Comparison of ENCODE assay signal across 1 cellular context in the genomic region with DNA sequence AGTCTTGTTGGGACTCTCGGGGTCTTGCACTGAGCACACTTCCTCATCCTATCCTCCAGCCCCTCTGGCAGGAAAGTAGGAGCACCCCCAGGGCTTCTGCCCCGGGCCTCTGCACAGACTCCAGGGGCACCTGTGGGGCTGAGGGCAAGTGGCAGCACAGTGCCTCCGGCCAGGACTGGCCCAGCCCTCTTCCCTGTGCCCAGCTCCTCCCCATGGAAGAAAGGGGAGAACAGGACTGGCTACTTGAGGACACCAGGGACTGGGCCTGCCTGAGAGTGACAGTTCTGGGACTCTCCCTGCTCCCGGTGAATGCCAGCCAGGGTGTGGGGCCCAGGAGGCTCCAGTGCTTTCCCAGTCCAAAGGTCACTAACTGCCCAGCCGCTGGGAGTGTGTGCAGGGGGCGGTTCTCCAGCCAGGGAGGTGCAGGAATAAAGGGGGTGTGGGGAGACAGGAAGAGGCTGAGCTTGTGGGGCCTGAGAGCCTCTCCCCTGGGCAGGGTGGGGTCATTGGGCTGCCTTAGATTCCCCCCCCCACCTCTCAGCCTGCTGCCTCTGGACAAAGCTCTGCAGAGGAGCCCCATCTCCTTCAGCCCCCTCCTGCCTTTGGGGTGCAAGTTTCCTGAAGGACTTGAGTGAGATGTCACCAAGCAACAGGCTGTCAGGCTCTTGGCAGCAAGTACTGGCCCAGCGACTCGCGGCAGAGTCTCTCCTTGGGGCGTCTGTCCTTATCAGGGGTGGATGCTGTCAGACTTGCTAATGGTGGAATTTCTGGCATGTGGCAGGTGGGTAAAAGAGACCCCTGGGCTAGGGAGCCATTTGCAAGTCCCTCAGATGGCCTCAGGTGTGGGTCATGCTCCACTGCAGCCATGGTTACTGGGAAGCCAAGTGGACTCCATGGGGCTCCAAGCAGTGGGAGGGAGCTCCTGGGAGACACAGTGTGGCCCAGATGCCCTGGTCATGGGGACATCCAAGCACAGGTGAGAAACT.
TF ChIP-seq lines count a peak whose summit lies in the region.

No MANE protein-coding gene starts in this region.

TF ChIP-seq in K562, 482 proteins besides CTCF, POLR2A, EP300 and RAD21 (continued from another document):
- TF ChIP-seq, protein P1, sequence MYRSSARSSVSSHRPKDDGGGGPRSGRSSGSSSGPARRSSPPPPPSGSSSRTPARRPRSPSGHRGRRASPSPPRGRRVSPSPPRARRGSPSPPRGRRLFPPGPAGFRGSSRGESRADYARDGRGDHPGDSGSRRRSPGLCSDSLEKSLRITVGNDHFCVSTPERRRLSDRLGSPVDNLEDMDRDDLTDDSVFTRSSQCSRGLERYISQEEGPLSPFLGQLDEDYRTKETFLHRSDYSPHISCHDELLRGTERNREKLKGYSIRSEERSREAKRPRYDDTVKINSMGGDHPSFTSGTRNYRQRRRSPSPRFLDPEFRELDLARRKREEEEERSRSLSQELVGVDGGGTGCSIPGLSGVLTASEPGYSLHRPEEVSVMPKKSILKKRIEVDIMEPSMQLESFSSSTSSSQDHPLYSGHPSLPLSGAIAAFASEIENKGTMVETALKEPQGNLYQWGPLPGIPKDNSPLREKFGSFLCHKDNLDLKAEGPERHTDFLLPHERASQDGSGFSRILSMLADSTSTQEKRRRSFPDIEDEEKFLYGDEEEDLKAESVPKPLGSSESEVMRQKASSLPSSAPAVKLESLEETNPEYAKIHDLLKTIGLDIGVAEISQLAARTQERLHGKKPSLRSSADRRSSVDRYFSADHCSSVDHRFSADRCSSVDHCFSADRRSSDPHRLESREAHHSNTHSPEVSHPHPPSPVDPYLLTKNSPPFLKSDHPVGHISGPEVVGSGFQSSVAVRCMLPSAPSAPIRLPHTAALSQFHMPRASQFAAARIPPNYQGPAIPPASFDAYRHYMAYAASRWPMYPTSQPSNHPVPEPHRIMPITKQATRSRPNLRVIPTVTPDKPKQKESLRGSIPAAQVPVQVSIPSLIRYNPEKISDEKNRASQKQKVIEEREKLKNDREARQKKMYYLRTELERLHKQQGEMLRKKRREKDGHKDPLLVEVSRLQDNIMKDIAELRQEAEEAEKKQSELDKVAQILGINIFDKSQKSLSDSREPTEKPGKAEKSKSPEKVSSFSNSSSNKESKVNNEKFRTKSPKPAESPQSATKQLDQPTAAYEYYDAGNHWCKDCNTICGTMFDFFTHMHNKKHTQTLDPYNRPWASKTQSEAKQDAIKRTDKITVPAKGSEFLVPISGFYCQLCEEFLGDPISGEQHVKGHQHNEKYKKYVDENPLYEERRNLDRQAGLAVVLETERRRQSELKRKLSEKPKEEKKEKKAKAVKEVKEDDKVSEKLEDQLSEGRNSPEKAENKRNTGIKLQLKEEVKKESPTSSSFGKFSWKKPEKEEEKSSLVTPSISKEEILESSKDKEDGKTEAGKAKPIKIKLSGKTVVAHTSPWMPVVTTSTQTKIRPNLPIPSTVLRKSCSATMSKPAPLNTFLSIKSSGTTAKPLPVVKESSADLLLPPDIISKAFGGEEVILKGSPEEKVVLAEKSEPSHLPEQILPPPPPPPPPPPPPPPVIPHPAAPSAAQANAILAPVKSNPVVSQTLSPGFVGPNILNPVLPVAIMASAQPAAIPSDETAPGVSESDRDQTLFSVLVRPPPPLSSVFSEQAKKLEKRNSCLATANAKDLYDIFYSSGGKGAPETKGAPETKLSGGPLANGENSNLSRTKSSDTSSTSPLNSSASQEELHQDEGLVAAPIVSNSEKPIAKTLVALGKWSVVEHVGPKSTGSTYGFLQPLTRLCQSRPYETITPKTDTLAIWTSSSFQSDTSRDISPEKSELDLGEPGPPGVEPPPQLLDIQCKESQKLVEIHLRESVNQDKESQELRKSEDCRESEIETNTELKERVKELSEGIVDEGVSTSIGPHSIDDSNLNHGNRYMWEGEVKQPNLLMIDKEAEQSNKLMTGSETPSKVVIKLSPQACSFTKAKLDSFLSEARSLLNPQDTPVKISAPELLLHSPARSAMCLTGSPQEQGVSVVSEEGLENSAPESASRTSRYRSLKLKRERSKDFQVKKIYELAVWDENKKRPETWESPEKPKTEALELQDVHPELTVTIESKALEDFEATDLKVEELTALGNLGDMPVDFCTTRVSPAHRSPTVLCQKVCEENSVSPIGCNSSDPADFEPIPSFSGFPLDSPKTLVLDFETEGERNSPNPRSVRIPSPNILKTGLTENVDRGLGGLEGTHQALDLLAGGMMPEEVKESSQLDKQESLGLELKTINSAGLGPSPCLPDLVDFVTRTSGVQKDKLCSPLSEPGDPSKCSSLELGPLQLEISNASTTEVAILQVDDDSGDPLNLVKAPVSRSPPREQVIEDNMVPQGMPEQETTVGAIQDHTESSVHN (IDR thresholded peaks at IDR 0.05; ENCODE audit: borderline replicate concordance in 1 of 2, low read depth in 1 of 2), result no peak
